1 cellular context compared by ENCODE assay signal in the genomic region with DNA sequence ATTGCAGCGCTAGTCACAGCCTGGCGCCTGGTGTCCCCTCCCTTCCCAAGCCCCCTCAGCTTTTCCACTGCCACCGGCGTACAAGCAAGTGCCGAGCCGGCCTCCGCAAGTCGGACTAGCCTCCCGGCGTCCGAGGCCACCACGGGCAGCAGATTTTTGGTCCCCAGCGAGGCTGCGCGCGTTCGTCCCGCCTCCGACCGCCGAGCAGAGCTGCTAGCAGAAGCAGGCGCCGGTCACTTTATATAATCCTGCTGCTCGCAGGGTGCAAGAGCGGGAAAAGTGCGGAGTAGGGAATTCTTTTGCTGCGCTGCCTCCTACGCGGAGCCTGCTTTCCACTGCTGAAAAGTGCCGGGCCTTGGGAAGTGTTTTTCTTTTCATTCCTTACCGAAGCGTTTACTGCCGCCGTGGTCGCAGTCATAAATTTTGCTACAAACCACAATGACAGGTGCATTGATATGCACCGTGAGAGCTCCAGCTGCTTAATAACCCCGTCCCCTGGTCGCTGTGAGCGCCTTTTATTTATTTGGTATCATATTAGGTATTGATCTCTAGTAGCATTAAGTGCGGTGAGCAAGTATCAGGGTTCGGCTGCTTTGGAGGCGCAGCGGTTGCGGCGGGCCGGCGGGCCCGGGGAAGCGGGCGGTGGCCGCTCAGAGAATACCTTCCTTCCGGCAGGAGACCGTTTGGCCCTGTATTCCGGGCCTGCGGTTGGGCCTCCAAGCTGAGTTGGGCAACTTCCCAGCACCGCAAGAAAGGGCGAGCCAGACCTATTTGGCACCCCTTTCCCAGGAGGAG.
TF ChIP-seq lines count a peak whose summit lies in the region.

No MANE protein-coding gene starts in this region.

TF ChIP-seq in IMR-90, 13 proteins besides CTCF, POLR2A, EP300 and RAD21:
- TF ChIP-seq MXI1 (IDR thresholded peaks at IDR 0.05; ENCODE audit: borderline replicate concordance, low read depth, low read length) (no peak), FOS (IDR thresholded peaks at IDR 0.05; ENCODE audit: low read depth, low read length) (no peak), SMC3 (IDR thresholded peaks at IDR 0.05; ENCODE audit: low read depth, low read length) (no peak), CHD1 (IDR thresholded peaks at IDR 0.05; ENCODE audit: low read depth, low read length) (no peak), CEBPB (IDR thresholded peaks at IDR 0.05; ENCODE audit: low read depth, low read length) (no peak), MAZ (IDR thresholded peaks at IDR 0.05; ENCODE audit: borderline replicate concordance, low read depth, low read length) (no peak), NFE2L2 (IDR thresholded peaks at IDR 0.05; ENCODE audit: low read depth, low read length) (no peak), BHLHE40 (IDR thresholded peaks at IDR 0.05; ENCODE audit: low read depth, low read length) (no peak), MAFK (IDR thresholded peaks at IDR 0.05; ENCODE audit: low read depth, low read length) (no peak), RCOR1 (IDR thresholded peaks at IDR 0.05; ENCODE audit: insufficient replicate concordance, low read length) (no peak), RFX5 (IDR thresholded peaks at IDR 0.05; ENCODE audit: low read depth, low read length) (no peak)
- TF ChIP-seq, protein P1, sequence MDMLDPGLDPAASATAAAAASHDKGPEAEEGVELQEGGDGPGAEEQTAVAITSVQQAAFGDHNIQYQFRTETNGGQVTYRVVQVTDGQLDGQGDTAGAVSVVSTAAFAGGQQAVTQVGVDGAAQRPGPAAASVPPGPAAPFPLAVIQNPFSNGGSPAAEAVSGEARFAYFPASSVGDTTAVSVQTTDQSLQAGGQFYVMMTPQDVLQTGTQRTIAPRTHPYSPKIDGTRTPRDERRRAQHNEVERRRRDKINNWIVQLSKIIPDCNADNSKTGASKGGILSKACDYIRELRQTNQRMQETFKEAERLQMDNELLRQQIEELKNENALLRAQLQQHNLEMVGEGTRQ (IDR thresholded peaks at IDR 0.05; ENCODE audit: low read depth, low read length), result no peak
- TF ChIP-seq, protein P2, sequence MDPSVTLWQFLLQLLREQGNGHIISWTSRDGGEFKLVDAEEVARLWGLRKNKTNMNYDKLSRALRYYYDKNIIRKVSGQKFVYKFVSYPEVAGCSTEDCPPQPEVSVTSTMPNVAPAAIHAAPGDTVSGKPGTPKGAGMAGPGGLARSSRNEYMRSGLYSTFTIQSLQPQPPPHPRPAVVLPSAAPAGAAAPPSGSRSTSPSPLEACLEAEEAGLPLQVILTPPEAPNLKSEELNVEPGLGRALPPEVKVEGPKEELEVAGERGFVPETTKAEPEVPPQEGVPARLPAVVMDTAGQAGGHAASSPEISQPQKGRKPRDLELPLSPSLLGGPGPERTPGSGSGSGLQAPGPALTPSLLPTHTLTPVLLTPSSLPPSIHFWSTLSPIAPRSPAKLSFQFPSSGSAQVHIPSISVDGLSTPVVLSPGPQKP (IDR thresholded peaks at IDR 0.05; ENCODE audit: borderline replicate concordance, low read depth, low read length), result no peak
TF ChIP-seq in IMR-90: peak in this region for 0.
